24 cellular contexts compared by ENCODE assay signal in genomic region chr14:55352201-55352600, GRCh38. TPM values are rescaled to one million over a fixed set of nuclear protein-coding genes. Genes with fewer than 3 reads are reported as not detected.
DNase-seq lines count a peak whose midpoint lies in the region; ATAC-seq and TF ChIP-seq lines count a peak whose summit lies in the region.
"Had no signal": no experiment of that assay in that cellular context is flagged by ENCODE, and none has a peak within 500 bp of the region (broad histone marks: within the 10 kb centered on the region; RNA-seq: fewer than 3 reads in every experiment).

No MANE protein-coding gene starts in this region.

- peaks cover 8% of the 10 kb centered on the region for H3K36me3 Mint-ChIP-seq in activated CD8-positive, alpha-beta T cell treated with anti-CD3 and anti-CD28 coated beads for 36 hours (ENCODE audit: low read depth)
- peaks cover 9% of the 10 kb centered on the region for H3K36me3 Mint-ChIP-seq in activated CD8-positive, alpha-beta T cell treated with anti-CD3 and anti-CD28 coated beads, Interleukin-2, amount 10 ng/mL, durations not matched to agents 7 days and 5 days (ENCODE audit: low read depth)
- peaks cover 29% of the 10 kb centered on the region for H3K36me3 Mint-ChIP-seq in CD8-positive, alpha-beta T cell

- H3K4me3 ChIP-seq in CD8-positive, alpha-beta T cell (ENCODE audit: low read depth, low read length) = no peak overlapping the region
- H3K4me3 ChIP-seq in esophagus muscularis mucosa (no peak overlapping the region), thyroid gland (replicated peaks in 1 of 3) (no peak overlapping the region)
- H3K4me3 ChIP-seq: GM23248, SJCRH30 had no signal

- H3K9me3 Mint-ChIP-seq in activated CD8-positive, alpha-beta T cell treated with anti-CD3 and anti-CD28 coated beads for 36 hours = no peaks in the 10 kb centered on the region
- no peaks in the 10 kb centered on the region for H3K9me3 Mint-ChIP-seq in activated CD8-positive, alpha-beta T cell treated with anti-CD3 and anti-CD28 coated beads, Interleukin-2, amount 10 ng/mL, durations not matched to agents 7 days and 5 days (ENCODE audit: insufficient read depth)
- H3K9me3 Mint-ChIP-seq in CD8-positive, alpha-beta T cell = no peaks in the 10 kb centered on the region
- H3K9me3 Mint-ChIP-seq: H9, HFFc6 had no signal

- no peaks in the 10 kb centered on the region for H3K4me1 ChIP-seq in CD8-positive, alpha-beta T cell (ENCODE audit: insufficient read depth, low read length)
- H3K4me1 ChIP-seq in esophagus muscularis mucosa = peaks cover 0 to 10% (median 4%) of the 10 kb centered on the region in 4 donors
- peaks cover 45 to 60% of the 10 kb centered on the region in 2 donors for H3K4me1 ChIP-seq in thyroid gland
- H3K4me1 ChIP-seq: SJCRH30 had no signal

- TF ChIP-seq POLR2A in esophagus muscularis mucosa (IDR thresholded peaks at IDR 0.05; ENCODE audit: low read depth) (no peak), thyroid gland (IDR thresholded peaks at IDR 0.05) (no peak)

- TF ChIP-seq CTCF in activated CD8-positive, alpha-beta T cell treated with anti-CD3 and anti-CD28 coated beads for 36 hours (IDR thresholded peaks at IDR 0.05) = no peak
- no peak for TF ChIP-seq CTCF in CD8-positive, alpha-beta T cell (IDR thresholded peaks at IDR 0.05)
- TF ChIP-seq CTCF in esophagus muscularis mucosa (IDR thresholded peaks at IDR 0.05) = no peak
- no peak for TF ChIP-seq CTCF in thyroid gland (IDR thresholded peaks at IDR 0.05)

- intact Hi-C loops in activated CD8-positive, alpha-beta T cell treated with anti-CD3 and anti-CD28 coated beads for 36 hours (cut with micrococcal nuclease) = no loop called here
- intact Hi-C loops in CD8-positive, alpha-beta T cell (cut with DNase I, micrococcal nuclease) = loop anchor here (5.0 to 10.0 kb wide), 3 partner anchors 260 to 297 kb away; partner anchors contain the start of gene MAPK1IP1L (in 1 of the 2)
- intact Hi-C loops in esophagus muscularis mucosa (cut with DNase I) = loop anchor here (5.0 kb wide), 1 partner anchor 140 kb away; no protein-coding TSS in a partner anchor
- intact Hi-C loops in thyroid gland (cut with DNase I) = loop anchor here (10.0 kb wide), 1 partner anchor 107 kb away; no protein-coding TSS in a partner anchor

- H3K4me3 Mint-ChIP-seq in activated CD8-positive, alpha-beta T cell treated with anti-CD3 and anti-CD28 coated beads for 36 hours = no peak overlapping the region
- no peak overlapping the region for H3K4me3 Mint-ChIP-seq in activated CD8-positive, alpha-beta T cell treated with anti-CD3 and anti-CD28 coated beads, Interleukin-2, amount 10 ng/mL, durations not matched to agents 7 days and 5 days
- no peak overlapping the region for H3K4me3 Mint-ChIP-seq in CD8-positive, alpha-beta T cell
- H3K4me3 Mint-ChIP-seq: H9, HFFc6 had no signal

- no peak for ATAC-seq in activated CD8-positive, alpha-beta T cell treated with anti-CD3 and anti-CD28 coated beads for 36 hours
- no peak for ATAC-seq in activated CD8-positive, alpha-beta T cell treated with anti-CD3 and anti-CD28 coated beads, Interleukin-2, amount 10 ng/mL, durations not matched to agents 7 days and 5 days
- no peak for ATAC-seq in CD8-positive, alpha-beta T cell
- ATAC-seq in GM21515 (IDR thresholded peaks at IDR 0.05; ENCODE audit: unreplicated experiment) (no peak), GM18858 (IDR thresholded peaks at IDR 0.05; ENCODE audit: unreplicated experiment) (no peak)

- H3K9me3 ChIP-seq in CD8-positive, alpha-beta T cell (ENCODE audit: low read length) = no peaks in the 10 kb centered on the region
- H3K9me3 ChIP-seq in esophagus muscularis mucosa (no peaks in the 10 kb centered on the region), thyroid gland (no peaks in the 10 kb centered on the region)
- H3K9me3 ChIP-seq: Caco-2, SJCRH30 had no signal

- H3K4me1 Mint-ChIP-seq in activated CD8-positive, alpha-beta T cell treated with anti-CD3 and anti-CD28 coated beads for 36 hours (ENCODE audit: low read depth) = peaks cover 38% of the 10 kb centered on the region
- peaks cover 34% of the 10 kb centered on the region for H3K4me1 Mint-ChIP-seq in activated CD8-positive, alpha-beta T cell treated with anti-CD3 and anti-CD28 coated beads, Interleukin-2, amount 10 ng/mL, durations not matched to agents 7 days and 5 days (ENCODE audit: low read depth)
- peaks cover 36% of the 10 kb centered on the region for H3K4me1 Mint-ChIP-seq in CD8-positive, alpha-beta T cell (ENCODE audit: low read depth)

- H3K27me3 ChIP-seq in CD8-positive, alpha-beta T cell (ENCODE audit: insufficient read depth, low read length) = no peaks in the 10 kb centered on the region
- H3K27me3 ChIP-seq in esophagus muscularis mucosa (no peaks in the 10 kb centered on the region), thyroid gland (no peaks in the 10 kb centered on the region)
- H3K27me3 ChIP-seq: SJCRH30 had no signal

- TF ChIP-seq EP300 in esophagus muscularis mucosa (IDR thresholded peaks at IDR 0.05) = no peak

- DNase-seq in activated CD8-positive, alpha-beta T cell treated with anti-CD3 and anti-CD28 coated beads for 36 hours = no peak
- no peak for DNase-seq in activated CD8-positive, alpha-beta T cell treated with anti-CD3 and anti-CD28 coated beads, Interleukin-2, amount 10 ng/mL, durations not matched to agents 7 days and 5 days
- no peak for DNase-seq in CD8-positive, alpha-beta T cell
- DNase-seq in esophagus muscularis mucosa (ENCODE audit: extremely low spot score) (peak; percentile 37), thyroid gland (no peak), NCI-H1105 treated with DMSO at 0.1 percent for 48 hours (lab: John Stamatoyannopoulos, UW) (no peak)
- DNase-seq: 8988T, Caco-2, DMS 273 treated with DMSO at 0.1 percent for 48 hours, DMS79 treated with DMSO at 0.1 percent for 48 hours, GM23248, H9, HFFc6, KBM-7, MM.1S, NCI-H1048, NCI-H1436 treated with DMSO at 0.1 percent for 48 hours, NCI-H1930, NCI-H2227 treated with DMSO at 0.1 percent for 48 hours, NCI-H510A treated with DMSO at 0.1 percent for 48 hours, SJCRH30 had no signal

- H3K27ac Mint-ChIP-seq in activated CD8-positive, alpha-beta T cell treated with anti-CD3 and anti-CD28 coated beads for 36 hours = peak overlapping the region; percentile 27
- H3K27ac Mint-ChIP-seq in activated CD8-positive, alpha-beta T cell treated with anti-CD3 and anti-CD28 coated beads, Interleukin-2, amount 10 ng/mL, durations not matched to agents 7 days and 5 days = no peak overlapping the region
- H3K27ac Mint-ChIP-seq in CD8-positive, alpha-beta T cell = peak overlapping the region; percentile 39
- H3K27ac Mint-ChIP-seq: H9, HFFc6 had no signal

- POLR2A ChIA-PET in activated CD8-positive, alpha-beta T cell treated with anti-CD3 and anti-CD28 coated beads for 36 hours (lab: Charles Lee) = interaction anchor here (0.8 kb wide), 1 partner anchor 80 kb away, joined by 4 read pairs; no protein-coding TSS in a partner anchor
- POLR2A ChIA-PET in activated CD8-positive, alpha-beta T cell treated with anti-CD3 and anti-CD28 coated beads, Interleukin-2, amount 10 ng/mL, durations not matched to agents 7 days and 5 days (lab: Charles Lee) = interaction anchor here (0.6 kb wide), 1 partner anchor 15 kb away, joined by 3 read pairs; no protein-coding TSS in a partner anchor
- POLR2A ChIA-PET in CD8-positive, alpha-beta T cell (lab: Charles Lee) = interaction anchor here (1.3 kb wide), 1 partner anchor 18 kb away, joined by 4 read pairs; no protein-coding TSS in a partner anchor

- H3K36me3 ChIP-seq in CD8-positive, alpha-beta T cell (ENCODE audit: insufficient read depth, low read length) = peaks cover 5% of the 10 kb centered on the region
- H3K36me3 ChIP-seq in esophagus muscularis mucosa (peaks cover 8 to 52% (median 42%) of the 10 kb centered on the region in 4 donors), thyroid gland (peaks cover 0 to 4% of the 10 kb centered on the region in 2 donors)

- no peaks in the 10 kb centered on the region for H3K27me3 Mint-ChIP-seq in activated CD8-positive, alpha-beta T cell treated with anti-CD3 and anti-CD28 coated beads for 36 hours
- H3K27me3 Mint-ChIP-seq in activated CD8-positive, alpha-beta T cell treated with anti-CD3 and anti-CD28 coated beads, Interleukin-2, amount 10 ng/mL, durations not matched to agents 7 days and 5 days (ENCODE audit: low read depth) = no peaks in the 10 kb centered on the region
- H3K27me3 Mint-ChIP-seq in CD8-positive, alpha-beta T cell (ENCODE audit: low read depth) = no peaks in the 10 kb centered on the region

- no peak overlapping the region for H3K27ac ChIP-seq in CD8-positive, alpha-beta T cell (ENCODE audit: low read depth, low read length)
- H3K27ac ChIP-seq in esophagus muscularis mucosa (replicated peaks in 1 of 4) = no peak overlapping the region
- peak overlapping the region in 2 of 3 donors; percentile 26 to 58 for H3K27ac ChIP-seq in thyroid gland
- H3K27ac ChIP-seq: C4-2B, GM23248, SJCRH30 had no signal

- CTCF ChIA-PET in activated CD8-positive, alpha-beta T cell treated with anti-CD3 and anti-CD28 coated beads for 36 hours (lab: Charles Lee) = interaction anchor here (1.2 to 5.2 kb wide), 3 partner anchors 78 to 140 kb away, joined by 4 to 38 read pairs (median 4); no protein-coding TSS in a partner anchor
- CTCF ChIA-PET in activated CD8-positive, alpha-beta T cell treated with anti-CD3 and anti-CD28 coated beads, Interleukin-2, amount 10 ng/mL, durations not matched to agents 7 days and 5 days (lab: Charles Lee) = interaction anchor here (0.6 to 4.3 kb wide), 7 partner anchors 9 to 139 kb away, joined by 3 to 19 read pairs (median 4); no protein-coding TSS in a partner anchor
- CTCF ChIA-PET in CD8-positive, alpha-beta T cell (lab: Charles Lee) = interaction anchor here (3.5 to 4.5 kb wide), 2 partner anchors 81 to 107 kb away, joined by 13 to 29 read pairs; partner anchors contain the start of gene FBXO34

- WGBS in esophagus muscularis mucosa = 99% methylated on average over 9 of the region's 9 CpGs
- 92 to 95% methylated on average over 9 of the region's 9 CpGs for WGBS in thyroid gland, 2 donors

RNA-seq across cellular contexts. Expression of gene ATG14, which starts 59.4 kb away (rescaled TPM):
- 1 to 10 TPM; 5.1 to 5.5 TPM for total RNA-seq in activated CD8-positive, alpha-beta T cell treated with anti-CD3 and anti-CD28 coated beads for 36 hours
- total RNA-seq in activated CD8-positive, alpha-beta T cell treated with anti-CD3 and anti-CD28 coated beads, Interleukin-2, amount 10 ng/mL, durations not matched to agents 7 days and 5 days = 1 to 10 TPM; 4.4 to 4.6 TPM
- 10 to 100 TPM; 30.9 to 32.7 TPM for total RNA-seq in CD8-positive, alpha-beta T cell
- total RNA-seq in esophagus muscularis mucosa = 10 to 100 TPM; 13.2 to 19.5 (median 15.4) TPM
- total RNA-seq in thyroid gland = 10 to 100 TPM; 13.3 to 22.2 (median 19.1) TPM

Comparison
In these comparisons a context has a peak if more than half of its experiments do, and no peak if none do; other contexts are left out.
1. H3K27ac ChIP-seq: peak in thyroid gland (2 of 3); none in CD8-positive, alpha-beta T cell (single experiment) and esophagus muscularis mucosa (0 of 4).